In genomic region chr14:26402126-26402525, GRCh38 we compare ENCODE assay signal across 16 cellular contexts.
DNase-seq lines count a peak whose midpoint lies in the region; FAIRE-seq and TF ChIP-seq lines count a peak whose summit lies in the region.
"Had no signal": no experiment of that assay in that cellular context is flagged by ENCODE, and none has a peak within 500 bp of the region (broad histone marks: within the 10 kb centered on the region; RNA-seq: fewer than 3 reads in every experiment).

No MANE protein-coding gene starts in this region.

- no peaks in the 10 kb centered on the region for H3K36me3 Mint-ChIP-seq in type B pancreatic cell
- H3K36me3 Mint-ChIP-seq: CD4-positive, alpha-beta memory T cell had no signal

- TF ChIP-seq POLR2A in GM12891 (IDR thresholded peaks at IDR 0.05; ENCODE audit: low read depth, low read length): no peak

- H3K4me2 ChIP-seq in PC-9: peak overlapping the region; percentile 55; the same call in 1 of the 2 replicates
- H3K4me2 ChIP-seq in mammary epithelial cell (ENCODE audit: insufficient read depth, low read depth, low read length): no peak overlapping the region
- H3K4me2 ChIP-seq: GM23338 had no signal

- peak; percentile 10 for DNase-seq in DMS53 (lab: John Stamatoyannopoulos, UW)
- no peak for DNase-seq in DMS53 treated with DMSO at 0.1 percent for 48 hours (lab: John Stamatoyannopoulos, UW; ENCODE audit: unreplicated experiment)
- no peak for DNase-seq in PC-9
- no peak for DNase-seq in type B pancreatic cell (ENCODE audit: extremely low spot score, unreplicated experiment)
- no peak for DNase-seq in mammary epithelial cell
- DNase-seq in GM12891 (ENCODE audit: insufficient read length, low spot score): no peak
- DNase-seq: 8988T; Calu3; CD4-positive, alpha-beta memory T cell; COR-L47; DND-41; H9 had no signal

- H3K9me2 ChIP-seq in PC-9 (ENCODE audit: insufficient read depth): no peaks in the 10 kb centered on the region

- H3F3A ChIP-seq in PC-9 (ENCODE audit: insufficient read depth, low read depth): no peaks in the 10 kb centered on the region; the same call in 1 of the 2 replicates

- intact Hi-C loops in PC-9 (cut with micrococcal nuclease; ENCODE audit: unreplicated experiment): no loop called here
- intact Hi-C loops in mammary epithelial cell (cut with micrococcal nuclease): no loop called here

- WGBS in mammary epithelial cell (ENCODE audit: low coverage, missing lambda C conversion rate): 30% methylated on average over 2 of the region's 2 CpGs

- no peaks in the 10 kb centered on the region for H3K27me3 ChIP-seq in PC-9 (ENCODE audit: insufficient read depth, low read depth)
- no peaks in the 10 kb centered on the region for H3K27me3 ChIP-seq in endocrine pancreas (ENCODE audit: control insufficient read depth, insufficient read depth, low read length)
- no peaks in the 10 kb centered on the region for H3K27me3 ChIP-seq in mammary epithelial cell (ENCODE audit: insufficient read depth, low read length)

- in situ Hi-C loops in mammary epithelial cell (cut with MboI; ENCODE audit: low sequenced_read_pairs in 2 of 2): no loop called here

- no peaks in the 10 kb centered on the region for H3K36me3 ChIP-seq in PC-9 (ENCODE audit: low read depth)
- no peaks in the 10 kb centered on the region for H3K36me3 ChIP-seq in endocrine pancreas (ENCODE audit: control insufficient read depth, insufficient read depth, low read length)
- no peaks in the 10 kb centered on the region for H3K36me3 ChIP-seq in mammary epithelial cell (ENCODE audit: insufficient read depth, low read length)

- BruUV-seq in PC-9 (replicated peaks; lab: Mats Ljungman, UMichigan) (no TSS peak), mammary epithelial cell (replicated peaks; lab: Mats Ljungman, UMichigan) (no TSS peak)

- FAIRE-seq in GM12891 (lab: Jason Lieb, UNC): no peak
- FAIRE-seq: G401.6, GM18507 had no signal

- H3K27ac Mint-ChIP-seq in type B pancreatic cell: peak overlapping the region; percentile 41
- H3K27ac Mint-ChIP-seq: CD4-positive, alpha-beta memory T cell; GM23338 had no signal

- H4K20me1 ChIP-seq in PC-9 (ENCODE audit: insufficient read depth) (no peaks in the 10 kb centered on the region), mammary epithelial cell (ENCODE audit: insufficient read depth, low read length) (no peaks in the 10 kb centered on the region)

- TF ChIP-seq CTCF in PC-9 (conservative IDR thresholded peaks at IDR 0.05) (no peak), type B pancreatic cell (conservative IDR thresholded peaks at IDR 0.05) (no peak), mammary epithelial cell (conservative IDR thresholded peaks at IDR 0.05 in 1 of 2, IDR thresholded peaks at IDR 0.05 in 1 of 2; ENCODE audit: extremely low read depth in 1 of 2, insufficient read depth in 1 of 2, low read depth in 1 of 2, low read length in 2 of 2) (no peak)

- H3K4me3 ChIP-seq in PC-9: no peak overlapping the region
- H3K4me3 ChIP-seq in endocrine pancreas (ENCODE audit: control insufficient read depth, insufficient read depth, low read length): peak overlapping the region; percentile 50
- no peak overlapping the region for H3K4me3 ChIP-seq in mammary epithelial cell (replicated peaks in 1 of 3; ENCODE audit: insufficient read depth in 1 of 3, low read depth in 2 of 3, low read length in 3 of 3)
- H3K4me3 ChIP-seq: GM23338 had no signal

- H3K9me3 Mint-ChIP-seq in type B pancreatic cell: no peaks in the 10 kb centered on the region
- H3K9me3 Mint-ChIP-seq: GM23338, H9 had no signal

- no peak overlapping the region for H3K4me3 Mint-ChIP-seq in type B pancreatic cell
- H3K4me3 Mint-ChIP-seq: CD4-positive, alpha-beta memory T cell; GM23338; H9 had no signal

- peaks cover 22% of the 10 kb centered on the region for H3K27me3 Mint-ChIP-seq in type B pancreatic cell
- H3K27me3 Mint-ChIP-seq: CD4-positive, alpha-beta memory T cell had no signal

- H2AFZ ChIP-seq in PC-9 (no peak overlapping the region), mammary epithelial cell (ENCODE audit: low read depth, low read length) (no peak overlapping the region)
- H2AFZ ChIP-seq: GM23338 had no signal

- H3K79me2 ChIP-seq in PC-9 (ENCODE audit: low read depth) (no peaks in the 10 kb centered on the region), mammary epithelial cell (ENCODE audit: insufficient read depth, low read length) (no peaks in the 10 kb centered on the region)

- dilution Hi-C loops in mammary epithelial cell (cut with HindIII; ENCODE audit: low sequenced_read_pairs): no loop called here

- POLR2A ChIA-PET in PC-9 (lab: Charles Lee; ENCODE audit: unreplicated experiment): no interaction called here

- H3K9ac ChIP-seq in endocrine pancreas (ENCODE audit: control insufficient read depth, insufficient read depth, low read length) (no peak overlapping the region), mammary epithelial cell (ENCODE audit: insufficient read depth, low read length) (no peak overlapping the region)

- H3K27ac ChIP-seq in PC-9 (no peak overlapping the region), mammary epithelial cell (ENCODE audit: insufficient read depth, low read depth, low read length) (no peak overlapping the region)

- H3K9me3 ChIP-seq in PC-9 (ENCODE audit: insufficient read depth, low read depth) (no peaks in the 10 kb centered on the region), endocrine pancreas (ENCODE audit: control insufficient read depth, low read length) (no peaks in the 10 kb centered on the region), mammary epithelial cell (replicated peaks; ENCODE audit: insufficient read depth, low read length) (peaks cover 22% of the 10 kb centered on the region)

- CTCF ChIA-PET in PC-9 (lab: Charles Lee): interaction anchor here (0.6 to 0.7 kb wide), 3 partner anchors 8 to 1602 kb away, joined by 3 to 9 read pairs (median 5); no protein-coding TSS in a partner anchor
- CTCF ChIA-PET in mammary epithelial cell (lab: Charles Lee; ENCODE audit: low non-redundant PET): no interaction called here

- H3K4me1 ChIP-seq in PC-9 (replicated peaks; ENCODE audit: insufficient read depth) (peaks cover 12% of the 10 kb centered on the region), endocrine pancreas (ENCODE audit: control insufficient read depth, insufficient read depth, low read length) (no peaks in the 10 kb centered on the region), mammary epithelial cell (ENCODE audit: insufficient read depth, low read length) (no peaks in the 10 kb centered on the region)

- H3K4me1 Mint-ChIP-seq in type B pancreatic cell (ENCODE audit: unreplicated experiment): peaks cover 4% of the 10 kb centered on the region
- H3K4me1 Mint-ChIP-seq: CD4-positive, alpha-beta memory T cell had no signal

TF ChIP-seq in GM12891, 5 proteins besides CTCF, POLR2A, EP300 and RAD21:
- no peak for TF ChIP-seq PAX5 (IDR thresholded peaks at IDR 0.05; ENCODE audit: insufficient read depth, low read length, severe bottlenecking)
